Comparison of ENCODE assay signal across 10 cellular contexts in genomic region chr16:11835891-11836652, GRCh38. TPM values are rescaled to one million over a fixed set of nuclear protein-coding genes. Genes with fewer than 3 reads are reported as not detected.
DNase-seq lines count a peak whose midpoint lies in the region; TF ChIP-seq lines count a peak whose summit lies in the region.
"Had no signal": no experiment of that assay in that cellular context is flagged by ENCODE, and none has a peak within 500 bp of the region (broad histone marks: within the 10 kb centered on the region; RNA-seq: fewer than 3 reads in every experiment).

No MANE protein-coding gene starts in this region.

- no peak for TF ChIP-seq CTCF in chondrocyte (IDR thresholded peaks at IDR 0.05)

- H2AFZ ChIP-seq in trophoblast cell (ENCODE audit: insufficient read depth, low read length, poor library complexity) = no peak overlapping the region

- peak; percentile 33 for DNase-seq in NCI-H226
- peak; percentile 17 for DNase-seq in chondrocyte (ENCODE audit: low spot score)
- DNase-seq in trophoblast cell = peak; percentile 57 to 58
- no peak for DNase-seq in dermis blood vessel endothelial cell
- DNase-seq in AG08396 (ENCODE audit: low spot score) = no peak
- no peak for DNase-seq in DMS79 (lab: John Stamatoyannopoulos, UW)
- no peak for DNase-seq in immature natural killer cell
- DNase-seq: DMS79 treated with DMSO at 0.1 percent for 48 hours, lower lobe of right lung had no signal

- no peak overlapping the region for H2AK5ac ChIP-seq in trophoblast cell (ENCODE audit: low read length)

- H3K27me3 Mint-ChIP-seq in chondrocyte (ENCODE audit: low read depth) = no peaks in the 10 kb centered on the region
- H3K27me3 Mint-ChIP-seq in immature natural killer cell (ENCODE audit: low read depth in 3 of 3) = peaks cover 0 to 4% (median 2%) of the 10 kb centered on the region in 3 donors

- H3K4me1 ChIP-seq in trophoblast cell (ENCODE audit: control insufficient read depth in 1 of 2, insufficient read depth in 2 of 2, low read length in 2 of 2) = peaks cover 13 to 18% of the 10 kb centered on the region in 2 experiments

- H3K9ac ChIP-seq in trophoblast cell (ENCODE audit: low read length) = no peak overlapping the region

- H3K4me2 ChIP-seq in trophoblast cell (ENCODE audit: low read length) = no peak overlapping the region

- peak overlapping the region; percentile 87 for H3K27ac ChIP-seq in trophoblast cell (ENCODE audit: low read depth, low read length)
- H3K27ac ChIP-seq: lower lobe of right lung had no signal

- H4K91ac ChIP-seq in trophoblast cell (ENCODE audit: low read depth, low read length) = peak overlapping the region; percentile 50

- peaks cover 5% of the 10 kb centered on the region for H3K9me3 Mint-ChIP-seq in chondrocyte (ENCODE audit: low read depth)
- H3K9me3 Mint-ChIP-seq in immature natural killer cell = no peaks in the 10 kb centered on the region

- H3K18ac ChIP-seq in trophoblast cell (ENCODE audit: low read length) = no peak overlapping the region

- peaks cover 37% of the 10 kb centered on the region for H3K4me1 Mint-ChIP-seq in chondrocyte (ENCODE audit: low read depth)
- H3K4me1 Mint-ChIP-seq in immature natural killer cell = no peaks in the 10 kb centered on the region

- no peaks in the 10 kb centered on the region for H3K9me3 ChIP-seq in trophoblast cell (ENCODE audit: insufficient read depth, low read depth, low read length)
- H3K9me3 ChIP-seq: lower lobe of right lung had no signal

- H3K14ac ChIP-seq in trophoblast cell (ENCODE audit: low read length) = peak overlapping the region; percentile 3

- H2BK12ac ChIP-seq in trophoblast cell (ENCODE audit: low read length) = peak overlapping the region; percentile 44

- no peak overlapping the region for H3K4me3 Mint-ChIP-seq in chondrocyte (ENCODE audit: unreplicated experiment)
- no peak overlapping the region for H3K4me3 Mint-ChIP-seq in immature natural killer cell

- H3K36me3 Mint-ChIP-seq in chondrocyte (ENCODE audit: low read depth) = peaks cover 19% of the 10 kb centered on the region
- peaks cover 6 to 28% (median 15%) of the 10 kb centered on the region in 3 donors for H3K36me3 Mint-ChIP-seq in immature natural killer cell

- no peaks in the 10 kb centered on the region for H3K27me3 ChIP-seq in trophoblast cell (ENCODE audit: insufficient read depth, low read length)

- peak overlapping the region; percentile 97 for H3K27ac Mint-ChIP-seq in chondrocyte (ENCODE audit: unreplicated experiment)
- peak overlapping the region in 1 of 6 donors; percentile 8 for H3K27ac Mint-ChIP-seq in immature natural killer cell

- no peak overlapping the region for H4K8ac ChIP-seq in trophoblast cell (ENCODE audit: low read depth, low read length)

- peaks cover 24% of the 10 kb centered on the region for H3K79me1 ChIP-seq in trophoblast cell (ENCODE audit: low read length)

- WGBS in trophoblast cell (ENCODE audit: extremely low coverage, insufficient coverage, insufficient read length) = no CpG with 5 or more reads among the region's 9 CpGs

- H4K12ac ChIP-seq in trophoblast cell (ENCODE audit: low read depth, low read length) = no peak overlapping the region

- no peak overlapping the region for H3K4ac ChIP-seq in trophoblast cell (ENCODE audit: low read depth, low read length)

- no peak overlapping the region for H3K4me3 ChIP-seq in trophoblast cell (ENCODE audit: low read depth, low read length)
- H3K4me3 ChIP-seq: lower lobe of right lung had no signal

- TF ChIP-seq POLR2A in GM15510 (IDR thresholded peaks at IDR 0.05; ENCODE audit: borderline replicate concordance, extremely low read depth, insufficient read length) = peak; percentile 22

- peaks cover 7% of the 10 kb centered on the region for H3K79me2 ChIP-seq in trophoblast cell (ENCODE audit: control insufficient read depth, insufficient read depth, low read length, poor library complexity)

- peak overlapping the region; percentile 75 for H2BK5ac ChIP-seq in trophoblast cell (ENCODE audit: low read depth, low read length, poor library complexity)

- no peak overlapping the region for H2BK120ac ChIP-seq in trophoblast cell (ENCODE audit: insufficient read depth, low read length, poor library complexity)

- H3K23ac ChIP-seq in trophoblast cell (ENCODE audit: low read length) = no peak overlapping the region

- H3K36me3 ChIP-seq in trophoblast cell (ENCODE audit: control insufficient read depth in 1 of 2, insufficient read depth in 2 of 2, low read length in 2 of 2) = peaks cover 23 to 38% of the 10 kb centered on the region in 2 experiments

RNA-seq across cellular contexts. Expression of gene RSL1D1, which starts 15.3 kb away (rescaled TPM):
- 89.6 to 97.4 TPM (median 96.0 TPM) in 3 replicates for total RNA-seq in chondrocyte
- 246 and 254 TPM in 2 replicates for polyA plus RNA-seq in trophoblast cell (2013)
- 75.7 and 116 TPM in 2 replicates for total RNA-seq in dermis blood vessel endothelial cell
- 100 to 1,000 TPM in 2 of 3 donors, 10 to 100 TPM in 1; 37.4 to 206 (median 161) TPM for polyA plus RNA-seq in immature natural killer cell

RNA-seq across cellular contexts. Expression of gene ZC3H7A, which starts 39.0 kb away (rescaled TPM):
- total RNA-seq in chondrocyte = 56.0 to 72.4 TPM (median 57.9 TPM) in 3 replicates
- 37.2 and 37.3 TPM in 2 replicates for polyA plus RNA-seq in trophoblast cell (2013)
- total RNA-seq in dermis blood vessel endothelial cell = 43.4 and 107 TPM in 2 replicates
- 10 to 100 TPM; 20.3 to 34.2 (median 29.2) TPM for polyA plus RNA-seq in immature natural killer cell

Comparison
In these comparisons a context has a peak if more than half of its experiments do, and no peak if none do; other contexts are left out.
1. DNase-seq: peak in NCI-H226 (single experiment), chondrocyte (single experiment) and trophoblast cell (2 of 2); none in dermis blood vessel endothelial cell (single experiment), AG08396 (single experiment), DMS79 (single experiment) and immature natural killer cell (0 of 3).